In the genomic region with DNA sequence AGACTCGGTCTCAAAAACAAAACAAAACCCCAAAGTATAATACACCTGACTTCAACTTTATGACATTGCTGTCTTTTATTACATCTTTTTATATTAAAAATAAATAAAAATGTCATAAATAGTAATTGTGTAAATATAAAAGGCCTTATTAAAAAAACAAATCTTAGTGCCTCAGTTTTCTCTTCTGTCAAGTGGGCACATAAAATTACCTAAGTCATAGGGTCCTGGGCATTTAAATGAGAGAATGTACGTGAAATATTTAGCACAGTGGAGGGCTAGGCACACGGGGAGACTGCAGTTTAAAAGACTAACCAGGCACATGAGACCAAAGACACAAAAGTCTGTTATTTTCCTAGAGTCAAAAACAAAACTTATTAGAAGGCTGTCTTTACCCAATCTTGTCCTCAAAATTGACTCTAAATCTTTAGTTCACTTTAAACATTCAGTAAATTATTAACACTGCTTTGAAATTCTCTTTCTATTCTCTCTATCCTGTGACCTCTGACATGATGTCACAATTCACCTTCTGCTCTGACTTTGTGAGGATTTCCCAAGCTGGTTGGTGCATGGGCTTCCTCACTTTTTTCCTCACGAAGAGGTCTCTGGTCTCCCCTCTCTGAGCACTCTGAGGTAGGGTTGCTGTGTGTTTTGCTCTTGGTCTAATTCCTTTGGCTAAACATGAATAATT, we compare ENCODE assay signal across 1 cellular context.
TF ChIP-seq lines count a peak whose summit lies in the region.

No MANE protein-coding gene starts in this region.

TF ChIP-seq in HepG2, 621 proteins besides CTCF, POLR2A, EP300 and RAD21:
- 0 out of 2 replicates have a peak, but pooled peaks have one; percentile 41 for TF ChIP-seq ZHX1 (CRISPR knock-in tag; IDR thresholded peaks at IDR 0.05; ENCODE audit: low read depth)
- no peak for TF ChIP-seq TRIM24 (CRISPR knock-in tag; IDR thresholded peaks at IDR 0.05)
- TF ChIP-seq GATAD2A (CRISPR knock-in tag; IDR thresholded peaks at IDR 0.05) = 0 out of 2 replicates have a peak, but pooled peaks have one; percentile 16
- TF ChIP-seq SIX4 (CRISPR knock-in tag; IDR thresholded peaks at IDR 0.05) = no peak
- 0 out of 2 replicates have a peak, but pooled peaks have one; percentile 27 for TF ChIP-seq CEBPG (CRISPR knock-in tag; IDR thresholded peaks at IDR 0.05)
- TF ChIP-seq, protein P1, sequence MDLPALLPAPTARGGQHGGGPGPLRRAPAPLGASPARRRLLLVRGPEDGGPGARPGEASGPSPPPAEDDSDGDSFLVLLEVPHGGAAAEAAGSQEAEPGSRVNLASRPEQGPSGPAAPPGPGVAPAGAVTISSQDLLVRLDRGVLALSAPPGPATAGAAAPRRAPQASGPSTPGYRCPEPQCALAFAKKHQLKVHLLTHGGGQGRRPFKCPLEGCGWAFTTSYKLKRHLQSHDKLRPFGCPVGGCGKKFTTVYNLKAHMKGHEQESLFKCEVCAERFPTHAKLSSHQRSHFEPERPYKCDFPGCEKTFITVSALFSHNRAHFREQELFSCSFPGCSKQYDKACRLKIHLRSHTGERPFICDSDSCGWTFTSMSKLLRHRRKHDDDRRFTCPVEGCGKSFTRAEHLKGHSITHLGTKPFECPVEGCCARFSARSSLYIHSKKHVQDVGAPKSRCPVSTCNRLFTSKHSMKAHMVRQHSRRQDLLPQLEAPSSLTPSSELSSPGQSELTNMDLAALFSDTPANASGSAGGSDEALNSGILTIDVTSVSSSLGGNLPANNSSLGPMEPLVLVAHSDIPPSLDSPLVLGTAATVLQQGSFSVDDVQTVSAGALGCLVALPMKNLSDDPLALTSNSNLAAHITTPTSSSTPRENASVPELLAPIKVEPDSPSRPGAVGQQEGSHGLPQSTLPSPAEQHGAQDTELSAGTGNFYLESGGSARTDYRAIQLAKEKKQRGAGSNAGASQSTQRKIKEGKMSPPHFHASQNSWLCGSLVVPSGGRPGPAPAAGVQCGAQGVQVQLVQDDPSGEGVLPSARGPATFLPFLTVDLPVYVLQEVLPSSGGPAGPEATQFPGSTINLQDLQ (CRISPR knock-in tag; IDR thresholded peaks at IDR 0.05) = no peak
- no peak for TF ChIP-seq ZNF678 (CRISPR knock-in tag; IDR thresholded peaks at IDR 0.05)
- TF ChIP-seq NR2F6 (IDR thresholded peaks at IDR 0.05) = peak; percentile 46; the same call in 1 of the 2 replicates
- TF ChIP-seq NR2F6 (CRISPR knock-in tag; IDR thresholded peaks at IDR 0.05) = 0 out of 2 replicates have a peak, but pooled peaks have one; percentile 43
- TF ChIP-seq CEBPB (IDR thresholded peaks at IDR 0.05; ENCODE audit: borderline replicate concordance, low read depth, low read length) = peak; percentile 28; the same call in 1 of the 2 replicates
- peak; percentile 71 for TF ChIP-seq BCL6 (CRISPR knock-in tag; IDR thresholded peaks at IDR 0.05)
- peak; percentile 90 for TF ChIP-seq ZBTB21 (CRISPR knock-in tag; IDR thresholded peaks at IDR 0.05)
- TF ChIP-seq KDM1A (CRISPR knock-in tag; IDR thresholded peaks at IDR 0.05) = 0 out of 2 replicates have a peak, but pooled peaks have one; percentile 24
- TF ChIP-seq HOXA3 (CRISPR knock-in tag; IDR thresholded peaks at IDR 0.05) = peak; percentile 76
- TF ChIP-seq ATF1 (CRISPR knock-in tag; IDR thresholded peaks at IDR 0.05) = peak; percentile 55; the same call in 1 of the 2 replicates
- TF ChIP-seq HNRNPLL (IDR thresholded peaks at IDR 0.05; ENCODE audit: low read depth, low read length, poor library complexity, severe bottlenecking) = no peak
- TF ChIP-seq NR2C2 (CRISPR knock-in tag; IDR thresholded peaks at IDR 0.05; ENCODE audit: borderline replicate concordance) = peak; percentile 37; the same call in 1 of the 2 replicates
- peak; percentile 87 for TF ChIP-seq ZNF629 (CRISPR knock-in tag; conservative IDR thresholded peaks at IDR 0.05)
- TF ChIP-seq SIN3A (IDR thresholded peaks at IDR 0.05; ENCODE audit: borderline replicate concordance, low read depth, low read length) = no peak
- TF ChIP-seq CREB1 (IDR thresholded peaks at IDR 0.05) = no peak
- TF ChIP-seq CREB1 (CRISPR knock-in tag; IDR thresholded peaks at IDR 0.05) = peak; percentile 63
